Comparison of ENCODE assay signal across 1 cellular context in genomic region chr12:105222726-105223357, GRCh38.
TF ChIP-seq lines count a peak whose summit lies in the region.

No MANE protein-coding gene starts in this region.

TF ChIP-seq in SK-N-SH treated with all-trans-retinoic acid at 6 μM for 48 hours, 23 proteins besides CTCF, POLR2A, EP300 and RAD21 (continued from another document):
- TF ChIP-seq TSHZ2 (CRISPR knock-in tag; IDR thresholded peaks at IDR 0.05) (no peak), ZNF565 (CRISPR knock-in tag; conservative IDR thresholded peaks at IDR 0.05; ENCODE audit: low read depth) (no peak), ISL1 (CRISPR knock-in tag; IDR thresholded peaks at IDR 0.05) (no peak), POU6F1 (CRISPR knock-in tag; IDR thresholded peaks at IDR 0.05; ENCODE audit: borderline replicate concordance, low read depth) (no peak), GLIS3 (CRISPR knock-in tag; IDR thresholded peaks at IDR 0.05) (no peak), TOX (CRISPR knock-in tag; IDR thresholded peaks at IDR 0.05; ENCODE audit: borderline replicate concordance) (no peak), ESRRG (CRISPR knock-in tag; IDR thresholded peaks at IDR 0.05) (no peak), CREB5 (CRISPR knock-in tag; IDR thresholded peaks at IDR 0.05; ENCODE audit: low read depth) (no peak), RARB (CRISPR knock-in tag; IDR thresholded peaks at IDR 0.05) (no peak), TCF4 (CRISPR knock-in tag; IDR thresholded peaks at IDR 0.05; ENCODE audit: borderline replicate concordance) (no peak), BACH2 (CRISPR knock-in tag; IDR thresholded peaks at IDR 0.05; ENCODE audit: borderline replicate concordance) (no peak)
